In the genomic region with DNA sequence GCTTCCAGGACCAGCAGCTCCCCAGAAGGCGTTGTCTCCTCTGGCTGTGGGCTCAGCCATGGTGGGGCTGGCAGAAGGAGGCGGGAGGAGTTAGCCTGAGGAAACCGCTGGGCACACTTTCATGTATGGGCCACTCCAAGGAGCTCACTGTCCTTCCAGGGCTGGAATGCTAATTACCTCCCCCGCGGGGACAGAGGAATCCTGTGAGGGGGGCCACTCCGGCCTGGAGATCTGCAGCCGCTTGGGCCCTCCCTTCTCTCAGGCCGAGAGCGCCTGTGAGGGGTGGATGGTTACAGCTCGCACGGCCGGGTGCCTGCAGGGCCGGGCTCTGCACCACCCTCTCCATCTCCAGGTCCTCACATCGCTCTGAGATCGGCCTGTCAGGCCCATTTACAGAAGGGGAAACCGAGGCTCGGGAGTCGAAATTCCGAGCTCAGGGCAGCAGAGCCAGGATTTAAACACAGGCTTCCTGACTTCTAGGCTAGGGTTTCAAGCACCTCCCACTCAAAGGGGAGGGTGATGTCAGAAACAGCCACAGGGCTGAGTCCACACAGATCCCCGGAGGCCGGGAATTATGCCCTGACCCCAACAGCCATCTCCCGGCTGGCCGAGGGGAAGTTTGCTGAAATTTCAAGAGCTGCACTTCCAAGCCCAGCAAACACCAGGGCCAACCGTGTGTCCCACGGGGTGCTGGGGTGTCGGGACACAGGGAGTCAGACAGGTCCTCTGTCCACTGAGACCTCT, we compare ENCODE assay signal across 12 cellular contexts. TPM values are rescaled to one million over a fixed set of nuclear protein-coding genes. Genes with fewer than 3 reads are reported as not detected.
DNase-seq lines count a peak whose midpoint lies in the region; ATAC-seq and TF ChIP-seq lines count a peak whose summit lies in the region.
"Had no signal": no experiment of that assay in that cellular context is flagged by ENCODE, and none has a peak within 500 bp of the region (broad histone marks: within the 10 kb centered on the region; RNA-seq: fewer than 3 reads in every experiment).

No MANE protein-coding gene starts in this region.

- H3K9me3 Mint-ChIP-seq in endodermal cell: no peaks in the 10 kb centered on the region
- H3K9me3 Mint-ChIP-seq: activated CD4-positive, alpha-beta memory T cell treated with anti-CD3 and anti-CD28 coated beads, Interleukin-2, amount 10 ng/mL, durations not matched to agents 7 days and 5 days had no signal

- H3K27ac Mint-ChIP-seq in endodermal cell: no peak overlapping the region
- H3K27ac Mint-ChIP-seq: activated CD4-positive, alpha-beta memory T cell treated with anti-CD3 and anti-CD28 coated beads, Interleukin-2, amount 10 ng/mL, durations not matched to agents 7 days and 5 days had no signal

- no peaks in the 10 kb centered on the region for H3K27me3 Mint-ChIP-seq in endodermal cell (ENCODE audit: insufficient read depth)
- H3K27me3 Mint-ChIP-seq: activated CD4-positive, alpha-beta memory T cell treated with anti-CD3 and anti-CD28 coated beads, Interleukin-2, amount 10 ng/mL, durations not matched to agents 7 days and 5 days had no signal

- H3K4me1 ChIP-seq in NT2/D1 (ENCODE audit: insufficient read depth, insufficient read length) (peaks cover 38% of the 10 kb centered on the region), endodermal cell (ENCODE audit: control insufficient read depth, insufficient read depth, low read length) (peaks cover 4% of the 10 kb centered on the region), right lobe of liver (no peaks in the 10 kb centered on the region), tibial artery (peaks cover 0 to 36% (median 22%) of the 10 kb centered on the region in 4 donors)

- H3K27ac ChIP-seq in endodermal cell (ENCODE audit: low read depth, low read length): no peak overlapping the region
- H3K27ac ChIP-seq in right lobe of liver: no peak overlapping the region
- peak overlapping the region; percentile 60 to 65 for H3K27ac ChIP-seq in tibial artery

- no peak overlapping the region for H3K4me3 Mint-ChIP-seq in endodermal cell
- H3K4me3 Mint-ChIP-seq: activated CD4-positive, alpha-beta memory T cell treated with anti-CD3 and anti-CD28 coated beads, Interleukin-2, amount 10 ng/mL, durations not matched to agents 7 days and 5 days had no signal

- TF ChIP-seq POLR2A in right lobe of liver (IDR thresholded peaks at IDR 0.05): no peak

- intact Hi-C loops in right lobe of liver (cut with DNase I): no loop called here
- intact Hi-C loops in tibial artery (cut with DNase I; ENCODE audit: low total_unique reads): no loop called here

- H3K4me1 Mint-ChIP-seq in endodermal cell: no peaks in the 10 kb centered on the region
- H3K4me1 Mint-ChIP-seq: activated CD4-positive, alpha-beta memory T cell treated with anti-CD3 and anti-CD28 coated beads, Interleukin-2, amount 10 ng/mL, durations not matched to agents 7 days and 5 days had no signal

- H3K27me3 ChIP-seq in NT2/D1 (ENCODE audit: insufficient read depth, insufficient read length) (peaks cover 3% of the 10 kb centered on the region), endodermal cell (ENCODE audit: control insufficient read depth, insufficient read depth, low read length, poor library complexity, severe bottlenecking) (no peaks in the 10 kb centered on the region), right lobe of liver (no peaks in the 10 kb centered on the region), tibial artery (no peaks in the 10 kb centered on the region)

- 47 to 66% methylated on average over 9 to 26 of the region's 26 CpGs for WGBS in endodermal cell (ENCODE audit: insufficient coverage in 1 of 2, insufficient read length in 1 of 2), 2 experiments
- 22% methylated on average over 8 of the region's 26 CpGs for WGBS in right lobe of liver (ENCODE audit: insufficient coverage, low coverage, low lambda C conversion rate, missing lambda C conversion rate)

- H3K9me3 ChIP-seq in NT2/D1 (ENCODE audit: insufficient read depth, low read length) (no peaks in the 10 kb centered on the region; the same call in 1 of the 2 replicates), endodermal cell (ENCODE audit: control insufficient read depth, low read length) (no peaks in the 10 kb centered on the region), right lobe of liver (no peaks in the 10 kb centered on the region), tibial artery (no peaks in the 10 kb centered on the region)
- H3K9me3 ChIP-seq: gastrocnemius medialis had no signal

- ATAC-seq in right lobe of liver (peak in 3 of 4 donors; percentile 10 to 73 (median 51)), GM19023 (IDR thresholded peaks at IDR 0.05; ENCODE audit: unreplicated experiment) (no peak)

- H3K9ac ChIP-seq in NT2/D1 (ENCODE audit: insufficient read length, low read depth) (peak overlapping the region; percentile 68), endodermal cell (ENCODE audit: extremely low read depth, low read length, poor library complexity, severe bottlenecking) (no peak overlapping the region)

- H3K36me3 Mint-ChIP-seq in endodermal cell (ENCODE audit: low read depth): no peaks in the 10 kb centered on the region

- H3K36me3 ChIP-seq in NT2/D1 (ENCODE audit: insufficient read depth, insufficient read length, low read length): no peaks in the 10 kb centered on the region
- H3K36me3 ChIP-seq in endodermal cell (ENCODE audit: control insufficient read depth, insufficient read depth, low read length): no peaks in the 10 kb centered on the region
- H3K36me3 ChIP-seq in right lobe of liver: no peaks in the 10 kb centered on the region
- no peaks in the 10 kb centered on the region for H3K36me3 ChIP-seq in tibial artery
- H3K36me3 ChIP-seq: gastrocnemius medialis had no signal

- TF ChIP-seq CTCF in endodermal cell (conservative IDR thresholded peaks at IDR 0.05): no peak
- TF ChIP-seq CTCF in right lobe of liver (IDR thresholded peaks at IDR 0.05): no peak
- no peak for TF ChIP-seq CTCF in tibial artery (IDR thresholded peaks at IDR 0.05)

- DNase-seq in NT2/D1 (ENCODE audit: low read depth, low spot score) (no peak), endodermal cell (peak; percentile 80), right lobe of liver (peak in 2 of 3 donors; percentile 40 to 42), tibial artery (peak in 1 of 2 donors; percentile 81), GM19238 (ENCODE audit: insufficient read length, low spot score) (no peak), DMS153 treated with DMSO at 0.1 percent for 48 hours (lab: John Stamatoyannopoulos, UW; ENCODE audit: unreplicated experiment) (no peak)
- DNase-seq: activated CD4-positive, alpha-beta memory T cell treated with anti-CD3 and anti-CD28 coated beads, Interleukin-2, amount 10 ng/mL, durations not matched to agents 7 days and 5 days; amygdala; DMS79; gastrocnemius medialis; NCI-H2081 treated with DMSO at 0.1 percent for 48 hours had no signal

- H3K4me3 ChIP-seq in NT2/D1 (ENCODE audit: insufficient read length, low read depth) (no peak overlapping the region), endodermal cell (ENCODE audit: low read length) (no peak overlapping the region), right lobe of liver (no peak overlapping the region), tibial artery (peak overlapping the region; percentile 17 to 30)
- H3K4me3 ChIP-seq: gastrocnemius medialis had no signal

RNA-seq across cellular contexts. Expression of a gene that starts 59.1 kb away (rescaled TPM):
- 10 to 100 TPM; 11.9 to 24.1 TPM for total RNA-seq in endodermal cell
- 7.7 TPM for polyA plus RNA-seq in endodermal cell (2013, experiment 1 of 2)
- polyA plus RNA-seq in endodermal cell (2013, experiment 2 of 2): 5.3 TPM
- total RNA-seq in right lobe of liver: 10 to 100 TPM in 3 of 6 experiments, 1 to 10 TPM in 3; 2.3 to 20.9 (median 8.4) TPM

Comparison
In these comparisons a context has a peak if more than half of its experiments do, and no peak if none do; other contexts are left out.
1. DNase-seq: peak in endodermal cell (single experiment) and right lobe of liver (2 of 3); none in NT2/D1 (single experiment), GM19238 (single experiment) and DMS153 treated with DMSO at 0.1 percent for 48 hours (single experiment).
2. H3K4me3 ChIP-seq: peak in tibial artery (2 of 2); none in NT2/D1 (single experiment), endodermal cell (single experiment) and right lobe of liver (0 of 3).
3. H3K27ac ChIP-seq: peak in tibial artery (2 of 2); none in endodermal cell (single experiment) and right lobe of liver (0 of 3).